1 cellular context compared by ENCODE assay signal in the genomic region with DNA sequence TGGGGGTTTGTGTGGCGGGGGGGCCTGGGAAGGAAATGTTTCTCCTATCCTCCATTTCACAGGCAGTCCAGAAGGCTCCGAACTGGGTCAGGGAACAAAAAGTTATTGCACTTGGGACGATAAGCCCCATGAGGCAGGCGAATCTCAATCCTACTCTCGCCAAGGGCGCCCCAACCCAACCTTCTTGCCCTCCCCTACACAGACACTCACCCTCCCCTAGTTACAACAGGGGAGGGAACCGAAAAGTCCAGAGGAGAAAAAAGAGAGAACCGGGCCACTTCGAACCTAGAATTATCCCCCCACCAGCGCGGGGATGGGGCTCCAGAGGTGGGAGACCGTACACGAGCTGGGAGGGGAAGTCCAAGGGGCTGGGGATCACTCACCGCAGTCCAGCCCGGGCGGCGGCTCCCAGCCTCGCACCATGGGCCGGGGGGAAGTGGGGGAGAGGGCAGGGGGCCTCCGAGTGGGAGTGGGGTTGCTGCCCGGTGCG.
TF ChIP-seq lines count a peak whose summit lies in the region.

No MANE protein-coding gene starts in this region.

TF ChIP-seq in SK-N-SH, 30 proteins besides CTCF, POLR2A, EP300 and RAD21:
- TF ChIP-seq RCOR1 (IDR thresholded peaks at IDR 0.05; ENCODE audit: low read length) (no peak), TAF1 (IDR thresholded peaks at IDR 0.05; ENCODE audit: borderline replicate concordance, low read depth, low read length) (no peak), MEF2A (IDR thresholded peaks at IDR 0.05; ENCODE audit: borderline replicate concordance, low read depth) (no peak), POLR2AphosphoS5 (IDR thresholded peaks at IDR 0.05; ENCODE audit: low read depth, low read length) (no peak), NFIC (IDR thresholded peaks at IDR 0.05; ENCODE audit: borderline replicate concordance) (no peak), TCF12 (IDR thresholded peaks at IDR 0.05) (no peak), MAX (IDR thresholded peaks at IDR 0.05; ENCODE audit: low read depth) (no peak), GABPA (IDR thresholded peaks at IDR 0.05; ENCODE audit: low read depth) (no peak), GATA2 (CRISPR knock-in tag; IDR thresholded peaks at IDR 0.05) (no peak), ELF1 (IDR thresholded peaks at IDR 0.05) (no peak), NRF1 (IDR thresholded peaks at IDR 0.05; ENCODE audit: low read depth, low read length) (no peak), SMC3 (IDR thresholded peaks at IDR 0.05; ENCODE audit: low read depth, low read length) (no peak), EZH2phosphoT487 (IDR thresholded peaks at IDR 0.05; ENCODE audit: borderline replicate concordance, low read depth) (no peak), YY1 (IDR thresholded peaks at IDR 0.05; ENCODE audit: low read depth) (no peak), FOSL2 (IDR thresholded peaks at IDR 0.05; ENCODE audit: borderline replicate concordance, low read depth) (no peak), RFX5 (IDR thresholded peaks at IDR 0.05; ENCODE audit: low read length) (no peak)
- TF ChIP-seq, protein P1, sequence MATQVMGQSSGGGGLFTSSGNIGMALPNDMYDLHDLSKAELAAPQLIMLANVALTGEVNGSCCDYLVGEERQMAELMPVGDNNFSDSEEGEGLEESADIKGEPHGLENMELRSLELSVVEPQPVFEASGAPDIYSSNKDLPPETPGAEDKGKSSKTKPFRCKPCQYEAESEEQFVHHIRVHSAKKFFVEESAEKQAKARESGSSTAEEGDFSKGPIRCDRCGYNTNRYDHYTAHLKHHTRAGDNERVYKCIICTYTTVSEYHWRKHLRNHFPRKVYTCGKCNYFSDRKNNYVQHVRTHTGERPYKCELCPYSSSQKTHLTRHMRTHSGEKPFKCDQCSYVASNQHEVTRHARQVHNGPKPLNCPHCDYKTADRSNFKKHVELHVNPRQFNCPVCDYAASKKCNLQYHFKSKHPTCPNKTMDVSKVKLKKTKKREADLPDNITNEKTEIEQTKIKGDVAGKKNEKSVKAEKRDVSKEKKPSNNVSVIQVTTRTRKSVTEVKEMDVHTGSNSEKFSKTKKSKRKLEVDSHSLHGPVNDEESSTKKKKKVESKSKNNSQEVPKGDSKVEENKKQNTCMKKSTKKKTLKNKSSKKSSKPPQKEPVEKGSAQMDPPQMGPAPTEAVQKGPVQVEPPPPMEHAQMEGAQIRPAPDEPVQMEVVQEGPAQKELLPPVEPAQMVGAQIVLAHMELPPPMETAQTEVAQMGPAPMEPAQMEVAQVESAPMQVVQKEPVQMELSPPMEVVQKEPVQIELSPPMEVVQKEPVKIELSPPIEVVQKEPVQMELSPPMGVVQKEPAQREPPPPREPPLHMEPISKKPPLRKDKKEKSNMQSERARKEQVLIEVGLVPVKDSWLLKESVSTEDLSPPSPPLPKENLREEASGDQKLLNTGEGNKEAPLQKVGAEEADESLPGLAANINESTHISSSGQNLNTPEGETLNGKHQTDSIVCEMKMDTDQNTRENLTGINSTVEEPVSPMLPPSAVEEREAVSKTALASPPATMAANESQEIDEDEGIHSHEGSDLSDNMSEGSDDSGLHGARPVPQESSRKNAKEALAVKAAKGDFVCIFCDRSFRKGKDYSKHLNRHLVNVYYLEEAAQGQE (IDR thresholded peaks at IDR 0.05; ENCODE audit: low read depth, low read length): no peak
- TF ChIP-seq, protein P2, sequence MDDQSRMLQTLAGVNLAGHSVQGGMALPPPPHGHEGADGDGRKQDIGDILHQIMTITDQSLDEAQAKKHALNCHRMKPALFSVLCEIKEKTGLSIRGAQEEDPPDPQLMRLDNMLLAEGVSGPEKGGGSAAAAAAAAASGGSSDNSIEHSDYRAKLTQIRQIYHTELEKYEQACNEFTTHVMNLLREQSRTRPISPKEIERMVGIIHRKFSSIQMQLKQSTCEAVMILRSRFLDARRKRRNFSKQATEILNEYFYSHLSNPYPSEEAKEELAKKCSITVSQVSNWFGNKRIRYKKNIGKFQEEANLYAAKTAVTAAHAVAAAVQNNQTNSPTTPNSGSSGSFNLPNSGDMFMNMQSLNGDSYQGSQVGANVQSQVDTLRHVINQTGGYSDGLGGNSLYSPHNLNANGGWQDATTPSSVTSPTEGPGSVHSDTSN (IDR thresholded peaks at IDR 0.05): no peak
- TF ChIP-seq, protein P3, sequence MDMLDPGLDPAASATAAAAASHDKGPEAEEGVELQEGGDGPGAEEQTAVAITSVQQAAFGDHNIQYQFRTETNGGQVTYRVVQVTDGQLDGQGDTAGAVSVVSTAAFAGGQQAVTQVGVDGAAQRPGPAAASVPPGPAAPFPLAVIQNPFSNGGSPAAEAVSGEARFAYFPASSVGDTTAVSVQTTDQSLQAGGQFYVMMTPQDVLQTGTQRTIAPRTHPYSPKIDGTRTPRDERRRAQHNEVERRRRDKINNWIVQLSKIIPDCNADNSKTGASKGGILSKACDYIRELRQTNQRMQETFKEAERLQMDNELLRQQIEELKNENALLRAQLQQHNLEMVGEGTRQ (IDR thresholded peaks at IDR 0.05; ENCODE audit: borderline replicate concordance, low read depth, low read length): no peak
